8 cellular contexts compared by ENCODE assay signal in the genomic region with DNA sequence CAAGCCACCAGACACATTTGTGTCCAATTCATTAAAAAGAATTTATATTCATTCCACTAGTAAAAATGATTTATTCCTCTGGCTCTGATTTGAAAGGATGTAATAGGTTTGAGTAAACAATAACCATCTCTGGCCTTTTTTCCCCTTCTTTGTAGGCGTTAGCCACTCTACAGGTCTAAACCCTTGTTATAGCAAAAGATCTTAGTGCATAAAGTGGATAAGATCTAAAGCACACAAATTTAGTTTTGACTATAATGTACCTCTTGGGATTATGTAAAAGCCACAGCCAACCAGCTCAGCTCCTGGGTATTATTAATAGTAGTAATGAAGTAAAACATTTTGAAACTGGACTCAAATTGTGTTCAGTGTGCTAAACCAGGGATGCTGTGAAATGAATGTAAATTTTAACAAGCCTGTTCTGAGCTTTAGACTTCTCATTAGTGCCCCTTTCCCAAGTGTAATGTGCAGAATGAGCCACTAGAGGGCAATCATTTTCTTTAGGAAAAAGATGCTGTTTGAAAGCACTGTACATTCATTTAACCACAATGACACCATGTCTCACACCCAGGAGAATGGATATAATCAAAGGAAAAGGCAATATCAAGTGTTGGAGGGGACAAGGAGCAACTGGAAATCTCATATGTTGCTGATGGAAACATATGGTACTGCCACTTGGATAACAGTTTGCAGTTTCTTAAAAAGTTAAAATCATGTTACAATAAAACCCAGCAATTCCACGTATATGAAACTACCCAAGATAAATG.
A peak's percentile ranks its signal among the peaks of the same experiment; 100 is the strongest.
DNase-seq lines count a peak whose midpoint lies in the region; ATAC-seq lines count a peak whose summit lies in the region.

No MANE protein-coding gene starts in this region.

- no peak overlapping the region for H3K27ac ChIP-seq in trophoblast cell (ENCODE audit: low read depth, low read length)

- no peak overlapping the region for H2BK12ac ChIP-seq in trophoblast cell (ENCODE audit: low read length)

- no peak overlapping the region for H2AFZ ChIP-seq in trophoblast cell (ENCODE audit: insufficient read depth, low read length, poor library complexity)

- H2AK5ac ChIP-seq in trophoblast cell (ENCODE audit: low read length): no peak overlapping the region

- H3K79me2 ChIP-seq in trophoblast cell (ENCODE audit: control insufficient read depth, insufficient read depth, low read length, poor library complexity): no peaks in the 10 kb centered on the region

- no peaks in the 10 kb centered on the region for H3K27me3 ChIP-seq in NT2/D1 (ENCODE audit: insufficient read depth, insufficient read length)
- no peaks in the 10 kb centered on the region for H3K27me3 ChIP-seq in trophoblast cell (ENCODE audit: insufficient read depth, low read length)

- H3K36me3 Mint-ChIP-seq in activated naive CD4-positive, alpha-beta T cell treated with anti-CD3 and anti-CD28 coated beads, Interleukin-2, amount 10 ng/mL, durations not matched to agents 7 days and 5 days: no peaks in the 10 kb centered on the region

- H3K4ac ChIP-seq in trophoblast cell (ENCODE audit: low read depth, low read length): no peak overlapping the region

- peak; percentile 49 for DNase-seq in DMS114 treated with DMSO at 0.1 percent for 48 hours (lab: John Stamatoyannopoulos, UW; ENCODE audit: unreplicated experiment)
- peak; percentile 63 for DNase-seq in HT1080 (ENCODE audit: low read depth)
- DNase-seq in NT2/D1 (ENCODE audit: low read depth, low spot score): peak; percentile 27
- DNase-seq in activated naive CD4-positive, alpha-beta T cell treated with anti-CD3 and anti-CD28 coated beads, Interleukin-2, amount 10 ng/mL, durations not matched to agents 7 days and 5 days: peak; percentile 55
- peak; percentile 85 for DNase-seq in glomerular visceral epithelial cell (ENCODE audit: extremely low spot score)
- peak; percentile 82 to 98 for DNase-seq in trophoblast cell
- DNase-seq in 8988T: no peak

- no peak overlapping the region for H3K14ac ChIP-seq in trophoblast cell (ENCODE audit: low read length)

- no peak overlapping the region for H2BK120ac ChIP-seq in trophoblast cell (ENCODE audit: insufficient read depth, low read length, poor library complexity)

- H3K4me2 ChIP-seq in trophoblast cell (ENCODE audit: low read length): no peak overlapping the region

- no peaks in the 10 kb centered on the region for H3K4me1 Mint-ChIP-seq in activated naive CD4-positive, alpha-beta T cell treated with anti-CD3 and anti-CD28 coated beads, Interleukin-2, amount 10 ng/mL, durations not matched to agents 7 days and 5 days

- no peak overlapping the region for H3K4me3 Mint-ChIP-seq in activated naive CD4-positive, alpha-beta T cell treated with anti-CD3 and anti-CD28 coated beads, Interleukin-2, amount 10 ng/mL, durations not matched to agents 7 days and 5 days

- H4K12ac ChIP-seq in trophoblast cell (ENCODE audit: low read depth, low read length): no peak overlapping the region

- no peak overlapping the region for H3K27ac Mint-ChIP-seq in activated naive CD4-positive, alpha-beta T cell treated with anti-CD3 and anti-CD28 coated beads, Interleukin-2, amount 10 ng/mL, durations not matched to agents 7 days and 5 days

- H3K4me1 ChIP-seq in NT2/D1 (ENCODE audit: insufficient read depth, insufficient read length) (no peaks in the 10 kb centered on the region), trophoblast cell (ENCODE audit: control insufficient read depth in 1 of 2, insufficient read depth in 2 of 2, low read length in 2 of 2) (no peaks in the 10 kb centered on the region)

- H3K9me3 ChIP-seq in NT2/D1 (ENCODE audit: insufficient read depth, low read length) (no peaks in the 10 kb centered on the region), trophoblast cell (ENCODE audit: insufficient read depth, low read depth, low read length) (no peaks in the 10 kb centered on the region)

- H3K9ac ChIP-seq in NT2/D1 (ENCODE audit: insufficient read length, low read depth) (no peak overlapping the region), trophoblast cell (ENCODE audit: low read length) (no peak overlapping the region)

- no peaks in the 10 kb centered on the region for H3K27me3 Mint-ChIP-seq in activated naive CD4-positive, alpha-beta T cell treated with anti-CD3 and anti-CD28 coated beads, Interleukin-2, amount 10 ng/mL, durations not matched to agents 7 days and 5 days

- H3K4me3 ChIP-seq in NT2/D1 (ENCODE audit: insufficient read length, low read depth): no peak overlapping the region
- no peak overlapping the region for H3K4me3 ChIP-seq in trophoblast cell (ENCODE audit: low read depth, low read length)

- H3K18ac ChIP-seq in trophoblast cell (ENCODE audit: low read length): no peak overlapping the region

- no peak overlapping the region for H4K8ac ChIP-seq in trophoblast cell (ENCODE audit: low read depth, low read length)

- WGBS in trophoblast cell (ENCODE audit: extremely low coverage, insufficient coverage, insufficient read length): no CpG with 5 or more reads among the region's 2 CpGs

- no peak overlapping the region for H2BK5ac ChIP-seq in trophoblast cell (ENCODE audit: low read depth, low read length, poor library complexity)

- no peak overlapping the region for H3K23ac ChIP-seq in trophoblast cell (ENCODE audit: low read length)

- H3K79me1 ChIP-seq in trophoblast cell (ENCODE audit: low read length): no peaks in the 10 kb centered on the region

- no peaks in the 10 kb centered on the region for H3K9me3 Mint-ChIP-seq in activated naive CD4-positive, alpha-beta T cell treated with anti-CD3 and anti-CD28 coated beads, Interleukin-2, amount 10 ng/mL, durations not matched to agents 7 days and 5 days

- ATAC-seq in GM19395 (IDR thresholded peaks at IDR 0.05; ENCODE audit: unreplicated experiment): peak; percentile 56

- CTCF ChIA-PET in activated naive CD4-positive, alpha-beta T cell treated with anti-CD3 and anti-CD28 coated beads, Interleukin-2, amount 10 ng/mL, durations not matched to agents 7 days and 5 days (lab: Charles Lee): interaction anchor here (0.7 to 4.0 kb wide), 23 partner anchors 8 to 315 kb away, joined by 3 to 29 read pairs (median 3); no protein-coding TSS in a partner anchor

- H3K36me3 ChIP-seq in NT2/D1 (ENCODE audit: insufficient read depth, insufficient read length, low read length): no peaks in the 10 kb centered on the region
- H3K36me3 ChIP-seq in trophoblast cell (ENCODE audit: control insufficient read depth in 1 of 2, insufficient read depth in 2 of 2, low read length in 2 of 2): no peaks in the 10 kb centered on the region

- no peak overlapping the region for H4K91ac ChIP-seq in trophoblast cell (ENCODE audit: low read depth, low read length)
